In the genomic region with DNA sequence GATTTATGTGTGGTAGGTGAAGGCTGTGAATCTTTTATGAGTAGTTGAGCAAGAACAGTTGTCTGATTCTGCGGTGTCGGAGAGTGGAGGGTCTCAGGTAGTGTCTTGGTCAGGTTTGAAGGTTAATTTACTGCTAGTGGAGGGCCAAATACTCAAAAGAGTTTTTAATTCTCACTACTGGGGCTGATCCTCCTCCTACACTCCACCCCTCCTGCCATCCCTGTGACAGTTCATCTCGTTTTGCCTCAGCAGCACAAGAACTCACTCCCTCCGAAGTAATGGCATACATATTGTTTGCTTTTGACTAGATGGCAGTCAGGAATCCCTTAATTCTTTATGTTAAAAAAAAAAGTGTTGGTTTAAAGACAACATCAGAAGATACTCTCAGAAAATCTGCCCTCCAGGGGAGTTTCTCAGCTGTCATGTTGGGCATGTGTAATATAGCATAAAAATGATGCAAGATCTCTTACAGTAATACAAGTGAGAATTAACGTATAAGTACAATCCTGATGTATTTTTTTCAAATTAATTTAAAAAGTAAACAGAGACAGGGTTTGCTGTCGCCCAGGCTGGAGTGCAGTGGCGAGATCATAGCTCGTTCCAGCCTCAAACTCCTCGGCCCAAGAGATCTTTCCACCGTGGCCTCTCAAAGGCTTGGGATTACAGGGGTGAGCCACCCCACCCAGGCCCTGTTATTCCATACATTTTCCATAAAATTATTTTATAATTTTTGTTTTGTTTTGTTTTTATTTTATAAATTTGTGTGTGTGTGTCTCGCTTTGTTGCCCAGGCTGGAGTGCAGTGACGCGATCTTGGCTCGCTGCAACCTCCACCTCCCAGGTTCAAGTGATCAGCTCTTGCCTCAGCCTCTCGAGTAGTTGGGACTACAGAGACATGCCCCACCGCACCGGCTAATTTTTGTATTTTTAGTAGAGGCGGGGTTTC, we compare ENCODE assay signal across 8 cellular contexts. TPM values are rescaled to one million over a fixed set of nuclear protein-coding genes. Genes with fewer than 3 reads are reported as not detected.
DNase-seq lines count a peak whose midpoint lies in the region; ATAC-seq and TF ChIP-seq lines count a peak whose summit lies in the region.

No MANE protein-coding gene starts in this region.

- intact Hi-C loops in HCT116 (cut with micrococcal nuclease) (no loop called here), right lobe of liver (cut with DNase I) (no loop called here), uterus (cut with DNase I; ENCODE audit: low total_unique reads) (no loop called here)

- TF ChIP-seq CTCF in AG04450 (IDR thresholded peaks at IDR 0.05; ENCODE audit: low read depth, low read length) (no peak), HCT116 (IDR thresholded peaks at IDR 0.05 in 2 of 3, conservative IDR thresholded peaks at IDR 0.05 in 1 of 3; ENCODE audit: borderline replicate concordance in 1 of 3, insufficient read depth in 1 of 3, low read depth in 2 of 3, low read length in 2 of 3) (no peak), right lobe of liver (IDR thresholded peaks at IDR 0.05) (no peak), uterus (IDR thresholded peaks at IDR 0.05) (no peak)

- peaks cover 7% of the 10 kb centered on the region; the same call in 1 of the 2 replicates for H4K20me1 ChIP-seq in HCT116 (ENCODE audit: insufficient read depth)

- peaks cover 5% of the 10 kb centered on the region; the same call in 1 of the 2 replicates for H3K9me2 ChIP-seq in HCT116 (ENCODE audit: insufficient read depth)

- TF ChIP-seq RAD21 in HCT116 (IDR thresholded peaks at IDR 0.05; ENCODE audit: low read depth) = no peak

- peaks cover 63% of the 10 kb centered on the region for H3K79me2 ChIP-seq in HCT116 (ENCODE audit: insufficient read depth, low read length)

- no peaks in the 10 kb centered on the region for H3K36me3 ChIP-seq in HCT116 (ENCODE audit: control insufficient read depth in 1 of 2, insufficient read depth in 2 of 2, low read length in 2 of 2)
- H3K36me3 ChIP-seq in adipocyte (ENCODE audit: control insufficient read depth, insufficient read depth, low read length, severe bottlenecking) = no peaks in the 10 kb centered on the region
- H3K36me3 ChIP-seq in right lobe of liver = no peaks in the 10 kb centered on the region
- no peaks in the 10 kb centered on the region for H3K36me3 ChIP-seq in uterus

- H3K4me3 ChIP-seq in AG04450 (ENCODE audit: low read depth, low read length) (peak overlapping the region; percentile 78), HCT116 (replicated peaks in 1 of 2; ENCODE audit: low read depth in 1 of 2, low read length in 2 of 2) (peak overlapping the region; percentile 90 to 91), adipocyte (ENCODE audit: low read length) (peak overlapping the region; percentile 95), right lobe of liver (peak overlapping the region; percentile 52 to 65 (median 57)), uterus (peak overlapping the region; percentile 71)

- peaks cover 5 to 17% of the 10 kb centered on the region in 2 experiments; a peak in 3 of 4 replicates for H3K4me1 ChIP-seq in HCT116 (ENCODE audit: control insufficient read depth in 1 of 2, insufficient read depth in 2 of 2, low read length in 2 of 2)
- peaks cover 23% of the 10 kb centered on the region for H3K4me1 ChIP-seq in adipocyte (ENCODE audit: control insufficient read depth, insufficient read depth, low read length)
- no peaks in the 10 kb centered on the region for H3K4me1 ChIP-seq in right lobe of liver
- no peaks in the 10 kb centered on the region for H3K4me1 ChIP-seq in uterus

- H3K27ac ChIP-seq in AG04450 (ENCODE audit: low read depth, low read length) = peak overlapping the region; percentile 22
- peak overlapping the region; percentile 64; the same call in 1 of the 2 replicates for H3K27ac ChIP-seq in HCT116 (ENCODE audit: low read depth, low read length)
- H3K27ac ChIP-seq in right lobe of liver = peak overlapping the region in 1 of 3 donors; percentile 59
- H3K27ac ChIP-seq in uterus = peak overlapping the region; percentile 80 to 96

- DNase-seq in AG04450 (ENCODE audit: low read depth, low spot score) (no peak), HCT116 (ENCODE audit: low read depth, low spot score) (no peak), adipocyte (ENCODE audit: low read depth) (peak; percentile 60), right lobe of liver (no peak), uterus (no peak), AG08396 (ENCODE audit: low spot score) (no peak)
- no peak for DNase-seq in effector CD8-positive, alpha-beta T cell (lab: John Stamatoyannopoulos, UW)

- WGBS in right lobe of liver (ENCODE audit: insufficient coverage, low coverage, low lambda C conversion rate, missing lambda C conversion rate) = 69% methylated on average over 15 of the region's 18 CpGs

- CTCF ChIA-PET in AG04450 (lab: Charles Lee) (no interaction called here), HCT116 (lab: Charles Lee) (no interaction called here)

- no peak overlapping the region for H2AFZ ChIP-seq in HCT116 (ENCODE audit: low read depth, low read length, poor library complexity, severe bottlenecking)

- H3K27me3 ChIP-seq in AG04450 (ENCODE audit: control insufficient read depth, insufficient read depth, low read length) (no peaks in the 10 kb centered on the region), HCT116 (ENCODE audit: insufficient read depth, low read length) (no peaks in the 10 kb centered on the region), adipocyte (replicated peaks; ENCODE audit: control insufficient read depth, insufficient read depth, low read length) (no peaks in the 10 kb centered on the region), right lobe of liver (peaks cover 0 to 12% of the 10 kb centered on the region in 2 donors), uterus (no peaks in the 10 kb centered on the region)

- ATAC-seq in HCT116 (no peak), right lobe of liver (no peak), HG02852 (IDR thresholded peaks at IDR 0.05; ENCODE audit: unreplicated experiment) (no peak)

- TF ChIP-seq POLR2A in HCT116 (IDR thresholded peaks at IDR 0.05; ENCODE audit: borderline replicate concordance, extremely low read depth, insufficient read depth, insufficient read length) (no peak), right lobe of liver (IDR thresholded peaks at IDR 0.05) (no peak), uterus (IDR thresholded peaks at IDR 0.05) (no peak)

- RAD21 ChIA-PET in HCT116 (lab: Charles Lee; ENCODE audit: low non-redundant PET in 1 of 2, low total read pairs in 2 of 2, uncharacterized antibody in 2 of 2, unreplicated experiment in 2 of 2) = no interaction called here

- POLR2A ChIA-PET in AG04450 (lab: Yijun Ruan, JAX) = interaction anchor here (0.6 kb wide), 1 partner anchor 1447 kb away, joined by 3 read pairs; no protein-coding TSS in a partner anchor
- POLR2A ChIA-PET in HCT116 (lab: Charles Lee) = no interaction called here

- H3K9me3 ChIP-seq in AG04450 (ENCODE audit: control insufficient read depth, insufficient read depth, low read length) (no peaks in the 10 kb centered on the region; the same call in 1 of the 2 replicates), HCT116 (ENCODE audit: control insufficient read depth in 1 of 2, insufficient read depth in 1 of 2, low read depth in 1 of 2, low read length in 2 of 2) (no peaks in the 10 kb centered on the region), adipocyte (ENCODE audit: control insufficient read depth, low read length) (no peaks in the 10 kb centered on the region), right lobe of liver (no peaks in the 10 kb centered on the region), uterus (no peaks in the 10 kb centered on the region)

- no TSS peak for BruUV-seq in HCT116 (replicated peaks; lab: Mats Ljungman, UMichigan)

- H3K9ac ChIP-seq in HCT116 (ENCODE audit: low read length) (peak overlapping the region; percentile 87), adipocyte (ENCODE audit: low read length) (peak overlapping the region; percentile 87)

- H3K4me2 ChIP-seq in HCT116 (ENCODE audit: low read length) = peak overlapping the region; percentile 94

TF ChIP-seq in HCT116, 20 proteins besides CTCF, POLR2A, EP300 and RAD21 (continues in another document):
- no peak for TF ChIP-seq CEBPB (IDR thresholded peaks at IDR 0.05; ENCODE audit: low read depth)
- no peak for TF ChIP-seq ZFX (IDR thresholded peaks at IDR 0.05)
- TF ChIP-seq YY1 (IDR thresholded peaks at IDR 0.05; ENCODE audit: extremely low read depth, insufficient replicate concordance, low read depth, low read length) = no peak
- no peak for TF ChIP-seq JUND (IDR thresholded peaks at IDR 0.05)
- TF ChIP-seq TCF7L2 (IDR thresholded peaks at IDR 0.05; ENCODE audit: borderline replicate concordance, extremely low read depth, insufficient read depth, insufficient read length) = no peak
- no peak for TF ChIP-seq SRF (IDR thresholded peaks at IDR 0.05; ENCODE audit: low read depth)
- TF ChIP-seq EGR1 (IDR thresholded peaks at IDR 0.05; ENCODE audit: low read depth) = no peak
- TF ChIP-seq CBX3 (IDR thresholded peaks at IDR 0.05; ENCODE audit: low read depth) = no peak
- TF ChIP-seq SIN3A (IDR thresholded peaks at IDR 0.05; ENCODE audit: low read depth) = no peak
- no peak for TF ChIP-seq SP1 (IDR thresholded peaks at IDR 0.05; ENCODE audit: low read depth)
- TF ChIP-seq POLR2AphosphoS5 (IDR thresholded peaks at IDR 0.05; ENCODE audit: low read depth, low read length) = no peak
- no peak for TF ChIP-seq ZBTB33 (IDR thresholded peaks at IDR 0.05; ENCODE audit: extremely low read depth, insufficient replicate concordance, low read length)
- no peak for TF ChIP-seq FOSL1 (IDR thresholded peaks at IDR 0.05; ENCODE audit: low read depth)

RNA-seq across cellular contexts. Expression of gene FAR1, which starts 1.3 kb away (rescaled TPM):
- polyA plus RNA-seq in AG04450 (2011; rRNA removed) = 56.9 and 71.7 TPM in 2 replicates
- 31.3 and 67.3 TPM in 2 replicates for polyA minus RNA-seq in AG04450 (2011; rRNA and poly(A)+ RNA removed)
- 74.3 TPM for total RNA-seq in HCT116 (2021; ENCODE audit: unreplicated experiment)
- 23.4 and 34.1 TPM in 2 replicates for polyA plus RNA-seq in HCT116 (2012)
- total RNA-seq in right lobe of liver = 1 to 10 TPM; 2.8 to 8.9 (median 3.6) TPM
- 100 to 1,000 TPM in 1 of 4 donors, 10 to 100 TPM in 3; 34.8 to 148 (median 69.5) TPM for total RNA-seq in uterus
